In genomic region chr12:108826807-108827721, GRCh38 we compare ENCODE assay signal across 8 cellular contexts. TPM values are rescaled to one million over a fixed set of nuclear protein-coding genes. Genes with fewer than 3 reads are reported as not detected.
DNase-seq lines count a peak whose midpoint lies in the region; ATAC-seq and TF ChIP-seq lines count a peak whose summit lies in the region.

No MANE protein-coding gene starts in this region.

- H3K4me3 Mint-ChIP-seq in natural killer cell: peak overlapping the region; percentile 72

- H3K27ac Mint-ChIP-seq in natural killer cell: peak overlapping the region; percentile 91 to 95

- intact Hi-C loops in dorsolateral prefrontal cortex (cut with DNase I) (no loop called here), natural killer cell (cut with micrococcal nuclease) (loop anchor here (1.0 to 10.0 kb wide), 3 partner anchors 11 to 268 kb away; partner anchors contain the start of genes ALKBH2, SSH1 and UNG)

- peak in 1 of 56 donors; percentile 3 for TF ChIP-seq CTCF in dorsolateral prefrontal cortex (IDR thresholded peaks at IDR 0.05 in 54 of 56, conservative IDR thresholded peaks at IDR 0.05 in 2 of 56; ENCODE audit: low read depth in 1 of 56, partially characterized antibody in 56 of 56)
- TF ChIP-seq CTCF in natural killer cell (IDR thresholded peaks at IDR 0.05): no peak

- H3K4me3 ChIP-seq in dorsolateral prefrontal cortex: peak overlapping the region in 37 of 59 donors; percentile 1 to 55 (median 32)

- no peaks in the 10 kb centered on the region for H3K36me3 Mint-ChIP-seq in natural killer cell

- H3K27me3 ChIP-seq in dorsolateral prefrontal cortex: no peaks in the 10 kb centered on the region

- peak; percentile 43 for DNase-seq in A172 (ENCODE audit: low spot score)
- peak; percentile 42 for DNase-seq in NCI-H524 treated with DMSO at 0.1 percent for 48 hours (lab: John Stamatoyannopoulos, UW)
- DNase-seq in dorsolateral prefrontal cortex: peak in 1 of 10 donors; percentile 73
- no peak for DNase-seq in natural killer cell
- no peak for DNase-seq in NCI-H510A (lab: John Stamatoyannopoulos, UW)
- DNase-seq in 8988T: no peak
- no peak for DNase-seq in DMS153 treated with DMSO at 0.1 percent for 48 hours (lab: John Stamatoyannopoulos, UW; ENCODE audit: unreplicated experiment)
- DNase-seq in GF-D8 (lab: John Stamatoyannopoulos, UW): no peak

- H3K9me3 Mint-ChIP-seq in natural killer cell: no peaks in the 10 kb centered on the region

- ATAC-seq in natural killer cell: peak in 2 of 3 donors; percentile 34 to 46

- no peaks in the 10 kb centered on the region for H3K27me3 Mint-ChIP-seq in natural killer cell (ENCODE audit: low read depth in 2 of 2)

- H3K4me1 Mint-ChIP-seq in natural killer cell: peaks cover 70 to 73% of the 10 kb centered on the region in 2 donors

- peak overlapping the region in 58 of 59 donors; percentile 6 to 92 (median 80) for H3K27ac ChIP-seq in dorsolateral prefrontal cortex

RNA-seq across cellular contexts. Expression of gene SSH1, which starts 30.3 kb away (rescaled TPM):
- total RNA-seq in A172 (2014; rRNA removed; shearing (Covaris generic)): 6.9 and 7.4 TPM in 2 replicates
- 10 to 100 TPM; 28.6 to 59.1 (median 46.8) TPM for total RNA-seq in dorsolateral prefrontal cortex
- 10 to 100 TPM; 57.4 to 74.1 (median 66.6) TPM for total RNA-seq in natural killer cell

RNA-seq across cellular contexts. Expression of gene DAO, which starts 52.8 kb away (rescaled TPM):
- total RNA-seq in A172 (2014; rRNA removed; shearing (Covaris generic)): not detected in 2 replicates
- total RNA-seq in dorsolateral prefrontal cortex (1 to 10 TPM in 18 of 120 experiments, under 1 TPM in 33, not detected in 69; 0.23 to 6.0 (median 0.83) TPM), natural killer cell (not detected)

Comparison
In these comparisons a context has a peak if more than half of its experiments do, and no peak if none do; other contexts are left out.
1. DNase-seq: peak in A172 (single experiment) and NCI-H524 treated with DMSO at 0.1 percent for 48 hours (single experiment); none in natural killer cell (single experiment), NCI-H510A (single experiment), 8988T (single experiment), DMS153 treated with DMSO at 0.1 percent for 48 hours (single experiment) and GF-D8 (single experiment).